11 cellular contexts compared by ENCODE assay signal in genomic region chr2:173991857-173992588, GRCh38. TPM values are rescaled to one million over a fixed set of nuclear protein-coding genes. Genes with fewer than 3 reads are reported as not detected.
DNase-seq lines count a peak whose midpoint lies in the region; ATAC-seq, FAIRE-seq and TF ChIP-seq lines count a peak whose summit lies in the region.
"Had no signal": no experiment of that assay in that cellular context is flagged by ENCODE, and none has a peak within 500 bp of the region (broad histone marks: within the 10 kb centered on the region; RNA-seq: fewer than 3 reads in every experiment).

No MANE protein-coding gene starts in this region.

- 37 to 40% methylated on average over 5 of the region's 5 CpGs for WGBS in heart right ventricle, 2 donors

- no peaks in the 10 kb centered on the region for H4K20me1 ChIP-seq in SU-DHL-6 (ENCODE audit: low read depth, low read length)

- H3K9me2 ChIP-seq in SU-DHL-6 (replicated peaks; ENCODE audit: insufficient read depth, low read length) = no peaks in the 10 kb centered on the region

- H3F3A ChIP-seq in SU-DHL-6 (ENCODE audit: insufficient read depth) = no peaks in the 10 kb centered on the region

- intact Hi-C loops in heart right ventricle (cut with DNase I) = loop anchor here in 4 of 10 donors (2.0 to 5.0 kb wide), 4 partner anchors 27 to 47 kb away; partner anchors contain the start of gene SP3 (in 1 of the 4)

- peak overlapping the region; percentile 16 for H2AFZ ChIP-seq in SU-DHL-6 (ENCODE audit: low read depth, low read length, severe bottlenecking)

- peak overlapping the region; percentile 34 for H3K4me2 ChIP-seq in SU-DHL-6 (ENCODE audit: low read depth, low read length, poor library complexity, severe bottlenecking)

- H3K36me3 ChIP-seq in SU-DHL-6 (ENCODE audit: low read length) (no peaks in the 10 kb centered on the region), heart right ventricle (no peaks in the 10 kb centered on the region)

- H3K9ac ChIP-seq in SU-DHL-6 (ENCODE audit: low read length) = no peak overlapping the region

- H3K79me2 ChIP-seq in SU-DHL-6 (ENCODE audit: insufficient read depth, low read length) = no peaks in the 10 kb centered on the region

- peak in 7 of 8 donors; percentile 43 to 84 (median 62) for ATAC-seq in heart right ventricle
- no peak for ATAC-seq in HG02981 (IDR thresholded peaks at IDR 0.05; ENCODE audit: unreplicated experiment)
- no peak for ATAC-seq in HG02852 (IDR thresholded peaks at IDR 0.05; ENCODE audit: unreplicated experiment)

- no peak for TF ChIP-seq POLR2A in GM12892 (IDR thresholded peaks at IDR 0.05; ENCODE audit: low read depth, low read length)

- no peaks in the 10 kb centered on the region for H3K9me3 ChIP-seq in SU-DHL-6 (ENCODE audit: insufficient read depth, low read length)
- H3K9me3 ChIP-seq in heart right ventricle = no peaks in the 10 kb centered on the region
- H3K9me3 ChIP-seq: Caco-2 had no signal

- peak; percentile 38 for FAIRE-seq in GM12892 (lab: Jason Lieb, UNC)

- H3K4me3 ChIP-seq in SU-DHL-6 (ENCODE audit: insufficient read depth, low read length, poor library complexity, severe bottlenecking) (no peak overlapping the region), heart right ventricle (no peak overlapping the region), skeletal muscle cell (ENCODE audit: low read depth, low read length) (no peak overlapping the region)

- no peak for DNase-seq in GM12892 (ENCODE audit: insufficient read length)
- DNase-seq in heart right ventricle = peak; percentile 57 to 84
- DNase-seq in skeletal muscle cell (ENCODE audit: low read depth) = peak; percentile 77
- no peak for DNase-seq in NCI-H2029 (lab: John Stamatoyannopoulos, UW)
- DNase-seq in ecto neural progenitor cell (ENCODE audit: low spot score) = no peak
- DNase-seq: activated effector memory CD4-positive, alpha-beta T cell treated with anti-CD3 and anti-CD28 coated beads, Interleukin-2, amount 50 U/mL, for 16 hours; Caco-2; NCI-H526 treated with DMSO at 0.1 percent for 48 hours had no signal

- peaks cover 30 to 73% (median 52%) of the 10 kb centered on the region in 9 donors for H3K4me1 ChIP-seq in heart right ventricle

- TF ChIP-seq CTCF in SU-DHL-6 (IDR thresholded peaks at IDR 0.05; ENCODE audit: insufficient read depth, low read length, poor library complexity, severe bottlenecking) (no peak), heart right ventricle (IDR thresholded peaks at IDR 0.05) (no peak)

- peak overlapping the region; percentile 34 for H3K27ac ChIP-seq in SU-DHL-6 (ENCODE audit: low read depth, low read length)
- H3K27ac ChIP-seq in heart right ventricle = peak overlapping the region in 9 of 10 donors; percentile 45 to 87 (median 70)

- no peaks in the 10 kb centered on the region for H3K27me3 ChIP-seq in SU-DHL-6 (ENCODE audit: low read length)
- H3K27me3 ChIP-seq in heart right ventricle = no peaks in the 10 kb centered on the region

RNA-seq across cellular contexts. Expression of gene SP3, which starts 26.9 kb away (rescaled TPM):
- 36.5 TPM for polyA plus RNA-seq in GM12892 (2012; ENCODE audit: missing spikeins)
- total RNA-seq in heart right ventricle = 10 to 100 TPM; 36.4 to 45.7 (median 41.0) TPM
- polyA plus RNA-seq in heart right ventricle = 10 to 100 TPM in 1 of 2 donors, 1 to 10 TPM in 1; 8.6 to 11.6 TPM

Comparison
In these comparisons a context has a peak if more than half of its experiments do, and no peak if none do; other contexts are left out.
1. DNase-seq: peak in heart right ventricle (2 of 2) and skeletal muscle cell (single experiment); none in GM12892 (single experiment), NCI-H2029 (single experiment) and ecto neural progenitor cell (single experiment).
2. ATAC-seq: peak in heart right ventricle (7 of 8); none in HG02981 (single experiment) and HG02852 (single experiment).